8 cellular contexts compared by ENCODE assay signal in the genomic region with DNA sequence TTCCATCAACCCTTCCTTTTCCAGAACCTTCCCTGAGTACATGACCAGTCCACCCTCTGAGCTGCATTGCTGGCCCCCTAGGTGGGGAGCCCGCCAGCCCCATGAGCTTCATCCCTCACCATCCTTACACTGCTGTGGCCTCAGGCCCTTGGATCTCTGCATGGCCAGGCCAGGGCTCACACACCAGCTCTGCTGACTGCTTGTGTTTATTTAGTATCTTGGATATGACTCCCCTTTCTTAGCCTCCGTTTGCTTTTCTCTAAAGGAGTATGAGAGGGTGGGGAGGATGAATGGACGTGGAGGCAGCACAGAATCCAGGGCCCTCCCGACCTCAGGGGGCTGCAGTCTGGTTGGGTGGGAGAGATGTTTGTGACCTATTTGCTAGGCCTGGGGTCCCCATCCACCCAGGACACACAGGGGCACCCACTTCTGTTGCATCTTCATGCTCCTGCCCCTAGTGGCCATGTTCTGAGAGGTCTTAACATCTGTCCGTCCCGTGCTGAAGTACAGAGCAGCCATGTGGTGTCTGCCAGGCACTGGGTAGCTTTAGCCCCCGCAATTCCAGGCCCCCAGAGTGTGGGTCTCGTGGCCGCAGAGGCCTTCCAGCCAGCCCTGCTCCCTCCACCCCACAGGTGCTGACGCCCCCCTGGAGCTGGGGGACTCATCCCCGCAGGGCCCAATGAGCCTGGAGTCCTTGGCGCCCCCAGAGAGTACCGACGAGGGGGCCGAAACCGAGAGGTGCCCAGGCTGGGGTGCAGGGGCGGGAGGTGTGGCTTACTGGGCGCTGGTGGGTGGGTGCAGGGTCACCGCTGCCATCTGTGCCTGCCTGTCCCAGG. TPM values are rescaled to one million over a fixed set of nuclear protein-coding genes. Genes with fewer than 3 reads are reported as not detected.
DNase-seq lines count a peak whose midpoint lies in the region; ATAC-seq and TF ChIP-seq lines count a peak whose summit lies in the region.
"Had no signal": no experiment of that assay in that cellular context is flagged by ENCODE, and none has a peak within 500 bp of the region (broad histone marks: within the 10 kb centered on the region; RNA-seq: fewer than 3 reads in every experiment).

No MANE protein-coding gene starts in this region.

- no peaks in the 10 kb centered on the region for H3K23me2 ChIP-seq in H9 (ENCODE audit: insufficient read length, low read depth, low read length, poor library complexity, severe bottlenecking)

- 0 out of 2 replicates have a peak, but pooled peaks cover 2% of the 10 kb centered on the region for H3K79me2 ChIP-seq in H9 (ENCODE audit: insufficient read depth, low read length)

- peak; percentile 61 to 70 for ATAC-seq in naive thymus-derived CD8-positive, alpha-beta T cell
- ATAC-seq in GM21367 (IDR thresholded peaks at IDR 0.05; ENCODE audit: unreplicated experiment) = no peak

- H4K20me1 ChIP-seq in H9 (ENCODE audit: control insufficient read depth, insufficient read depth, insufficient read length) = no peaks in the 10 kb centered on the region

- H3K27me3 ChIP-seq in H9 (ENCODE audit: insufficient read depth, low read length) (no peaks in the 10 kb centered on the region), WERI-Rb-1 (ENCODE audit: insufficient read depth, low read depth, severe bottlenecking) (no peaks in the 10 kb centered on the region)
- H3K27me3 ChIP-seq: esophagus squamous epithelium had no signal

- no peak overlapping the region for H3K23ac ChIP-seq in H9 (ENCODE audit: insufficient read length, low read depth, low read length)

- peaks cover 11 to 40% (median 36%) of the 10 kb centered on the region in 3 experiments; a peak in 6 of 7 replicates for H3K36me3 Mint-ChIP-seq in H9 (ENCODE audit: insufficient read depth in 1 of 3, low read depth in 3 of 3)
- H3K36me3 Mint-ChIP-seq in naive thymus-derived CD8-positive, alpha-beta T cell = peaks cover 9 to 77% (median 21%) of the 10 kb centered on the region in 3 donors

- H2BK15ac ChIP-seq in H9 (ENCODE audit: low read depth, low read length) = no peak overlapping the region

- no peaks in the 10 kb centered on the region; the same call in 1 of the 2 replicates for H3K27me3 Mint-ChIP-seq in H9 (ENCODE audit: low read depth)
- no peaks in the 10 kb centered on the region for H3K27me3 Mint-ChIP-seq in naive thymus-derived CD8-positive, alpha-beta T cell

- H4K8ac ChIP-seq in H9 (replicated peaks; ENCODE audit: insufficient read length, low read depth, low read length) = no peak overlapping the region

- no peak overlapping the region; a peak in 1 of 5 replicates for H3K4me3 Mint-ChIP-seq in H9
- peak overlapping the region; percentile 14 to 86 (median 74) for H3K4me3 Mint-ChIP-seq in naive thymus-derived CD8-positive, alpha-beta T cell

- TF ChIP-seq CTCF in H9 (conservative IDR thresholded peaks at IDR 0.05) (peak; percentile 57), WERI-Rb-1 (IDR thresholded peaks at IDR 0.05; ENCODE audit: low read depth, low read length) (peak; percentile 65)

- H3K9me3 ChIP-seq in H9 (ENCODE audit: control insufficient read depth, low read depth, low read length) (no peaks in the 10 kb centered on the region), WERI-Rb-1 (ENCODE audit: severe bottlenecking) (no peaks in the 10 kb centered on the region)
- H3K9me3 ChIP-seq: esophagus squamous epithelium had no signal

- H3K9ac ChIP-seq in H9 (ENCODE audit: extremely low read depth, insufficient read length, low read length) = no peak overlapping the region

- H2BK120ac ChIP-seq in H9 (ENCODE audit: low read depth, low read length, poor library complexity, severe bottlenecking) = no peak overlapping the region

- H3K4me3 ChIP-seq in WERI-Rb-1 (ENCODE audit: low read depth, low read length) = no peak overlapping the region
- H3K4me3 ChIP-seq: esophagus squamous epithelium had no signal

- H3K4ac ChIP-seq in H9 (ENCODE audit: low read depth, low read length) = no peak overlapping the region

- no CpG with 5 or more reads among the region's 19 CpGs for WGBS in H9 (ENCODE audit: extremely low coverage, insufficient read length, low lambda C conversion rate)

- POLR2A ChIA-PET in naive thymus-derived CD8-positive, alpha-beta T cell (lab: Charles Lee) = interaction anchor here (0.6 to 3.9 kb wide), 17 partner anchors 8 to 55 kb away, joined by 3 to 61 read pairs (median 5); partner anchors contain the start of gene RPS19

- no peaks in the 10 kb centered on the region; the same call in 1 of the 2 replicates for H3K4me1 ChIP-seq in H9 (ENCODE audit: insufficient read depth, low read length)

- peaks cover 19% of the 10 kb centered on the region for H3K36me3 ChIP-seq in WERI-Rb-1

- no peak overlapping the region for H2AFZ ChIP-seq in H9 (ENCODE audit: low read length)

- H4K91ac ChIP-seq in H9 (ENCODE audit: insufficient read length, low read depth, low read length) = no peak overlapping the region

- peak overlapping the region in 2 of 3 experiments; percentile 32 to 46; a peak in 2 of 7 replicates for H3K27ac Mint-ChIP-seq in H9
- peak overlapping the region; percentile 85 to 96 (median 92) for H3K27ac Mint-ChIP-seq in naive thymus-derived CD8-positive, alpha-beta T cell

- H3K79me1 ChIP-seq in H9 (ENCODE audit: insufficient read depth, low read depth, low read length, poor library complexity, severe bottlenecking) = no peaks in the 10 kb centered on the region

- H2BK20ac ChIP-seq in H9 (ENCODE audit: low read depth, low read length, poor library complexity, severe bottlenecking) = no peak overlapping the region

- H3K4me2 ChIP-seq in H9 (ENCODE audit: insufficient read depth, insufficient read length, low read length) = no peak overlapping the region

- H3K14ac ChIP-seq in H9 (ENCODE audit: insufficient read depth, low read length) = no peak overlapping the region

- H3K27ac ChIP-seq in H9 (ENCODE audit: insufficient read length, low read depth, low read length) = no peak overlapping the region
- peak overlapping the region; percentile 7; the same call in 1 of the 2 replicates for H3K27ac ChIP-seq in WERI-Rb-1
- H3K27ac ChIP-seq: esophagus squamous epithelium had no signal

- H4K5ac ChIP-seq in H9 (ENCODE audit: insufficient read length, low read depth, low read length) = no peak overlapping the region

- no peak overlapping the region for H2BK12ac ChIP-seq in H9 (ENCODE audit: insufficient read length, low read depth, low read length)

- DNase-seq in H9 (no peak), WERI-Rb-1 (peak; percentile 51), dermis blood vessel endothelial cell (no peak)
- DNase-seq in naive thymus-derived CD8-positive, alpha-beta T cell = no peak
- DNase-seq: esophagus squamous epithelium, substantia nigra had no signal

- H2AK5ac ChIP-seq in H9 (ENCODE audit: insufficient read length, low read length) = no peak overlapping the region

- no peak overlapping the region for H3T11ph ChIP-seq in H9 (ENCODE audit: low read length)

- H3K9me3 Mint-ChIP-seq in H9 = no peaks in the 10 kb centered on the region
- H3K9me3 Mint-ChIP-seq in naive thymus-derived CD8-positive, alpha-beta T cell = no peaks in the 10 kb centered on the region

- no peak overlapping the region for H3K18ac ChIP-seq in H9 (ENCODE audit: insufficient read length, low read depth, low read length)

- no peak overlapping the region for H2BK5ac ChIP-seq in H9 (ENCODE audit: insufficient read length, low read length)

- H3K4me1 Mint-ChIP-seq in H9 = peaks cover 0 to 32% of the 10 kb centered on the region in 2 experiments; a peak in 2 of 4 replicates
- H3K4me1 Mint-ChIP-seq in naive thymus-derived CD8-positive, alpha-beta T cell = peaks cover 31 to 74% (median 71%) of the 10 kb centered on the region in 4 donors

- no peak overlapping the region for H3K56ac ChIP-seq in H9 (ENCODE audit: insufficient read length, low read depth, low read length)

RNA-seq across cellular contexts. Expression of gene ARHGEF1, which starts 13.0 kb away (rescaled TPM):
- total RNA-seq in H9 (2021) (47.0 and 50.3 TPM in 2 replicates), dermis blood vessel endothelial cell (53.8 and 69.4 TPM in 2 replicates)
- 1,000 to 10,000 TPM; 1,211 to 1,239 TPM for total RNA-seq in naive thymus-derived CD8-positive, alpha-beta T cell
- 100 to 1,000 TPM; 161 to 346 (median 211) TPM for polyA plus RNA-seq in naive thymus-derived CD8-positive, alpha-beta T cell

RNA-seq across cellular contexts. Expression of gene CD79A, which starts 18.9 kb away (rescaled TPM):
- total RNA-seq in H9 (2021) (0.22 and 0.39 TPM in 2 replicates), dermis blood vessel endothelial cell (0.09 and 0.34 TPM in 2 replicates)
- total RNA-seq in naive thymus-derived CD8-positive, alpha-beta T cell = 10 to 100 TPM; 48.6 to 51.0 TPM
- polyA plus RNA-seq in naive thymus-derived CD8-positive, alpha-beta T cell = 10 to 100 TPM; 54.9 to 88.2 (median 85.1) TPM

RNA-seq across cellular contexts. Expression of gene ERFL, which starts 32.3 kb away (rescaled TPM):
- total RNA-seq in H9 (2021) (0.11 and 0.22 TPM in 2 replicates), dermis blood vessel endothelial cell (not detected in 2 replicates)
- 1 to 10 TPM; 7.5 to 8.1 TPM for total RNA-seq in naive thymus-derived CD8-positive, alpha-beta T cell
- polyA plus RNA-seq in naive thymus-derived CD8-positive, alpha-beta T cell = not detected
- total RNA-seq: esophagus squamous epithelium had no signal

RNA-seq across cellular contexts. Expression of gene RPS19, which starts 35.9 kb away (rescaled TPM):
- 3,024 and 3,117 TPM in 2 replicates for total RNA-seq in H9 (2021)
- 1,000 to 10,000 TPM; 3,479 to 3,513 TPM for total RNA-seq in naive thymus-derived CD8-positive, alpha-beta T cell
- polyA plus RNA-seq in naive thymus-derived CD8-positive, alpha-beta T cell = 1,000 to 10,000 TPM; 6,905 to 8,825 (median 8,505) TPM
- total RNA-seq in dermis blood vessel endothelial cell = 1,021 and 1,770 TPM in 2 replicates

RNA-seq across cellular contexts. Expression of gene DMRTC2, which starts 51.1 kb away (rescaled TPM):
- not detected in 2 replicates for total RNA-seq in H9 (2021)
- not detected for total RNA-seq in naive thymus-derived CD8-positive, alpha-beta T cell
- not detected for polyA plus RNA-seq in naive thymus-derived CD8-positive, alpha-beta T cell
- not detected in 2 replicates for total RNA-seq in dermis blood vessel endothelial cell
- total RNA-seq: esophagus squamous epithelium, omental fat pad had no signal

Comparison
In these comparisons a context has a peak if more than half of its experiments do, and no peak if none do; other contexts are left out.
1. H3K4me3 Mint-ChIP-seq: peak in naive thymus-derived CD8-positive, alpha-beta T cell (10 of 10); none in H9 (0 of 2).
2. RNA of gene ARHGEF1, which starts 13.0 kb away (total RNA-seq): 1,211 to 1,239 TPM in naive thymus-derived CD8-positive, alpha-beta T cell; 53.8 to 69.4 TPM in dermis blood vessel endothelial cell and 47.0 to 50.3 TPM in H9; every median in the first group is over 10 times any median in the second.
3. RNA of gene CD79A, which starts 18.9 kb away (total RNA-seq): 48.6 to 51.0 TPM in naive thymus-derived CD8-positive, alpha-beta T cell; 0.09 to 0.34 TPM in dermis blood vessel endothelial cell and 0.22 to 0.39 TPM in H9; every median in the first group is over 10 times any median in the second.